15 cellular contexts compared by ENCODE assay signal in genomic region chr16:50280932-50281331, GRCh38. TPM values are rescaled to one million over a fixed set of nuclear protein-coding genes. Genes with fewer than 3 reads are reported as not detected.
A peak's percentile ranks its signal among the peaks of the same experiment; 100 is the strongest.
DNase-seq lines count a peak whose midpoint lies in the region; ATAC-seq and TF ChIP-seq lines count a peak whose summit lies in the region.
"Had no signal": no experiment of that assay in that cellular context is flagged by ENCODE, and none has a peak within 500 bp of the region (broad histone marks: within the 10 kb centered on the region; RNA-seq: fewer than 3 reads in every experiment).

No MANE protein-coding gene starts in this region.

- TF ChIP-seq EP300 in tibial nerve (IDR thresholded peaks at IDR 0.05), result no peak
- TF ChIP-seq EP300 in gastroesophageal sphincter (IDR thresholded peaks at IDR 0.05), result no peak

- H3K4me1 Mint-ChIP-seq in activated naive CD4-positive, alpha-beta T cell treated with anti-CD3 and anti-CD28 coated beads, Interleukin-2, amount 50 U/mL, for 24 hours, result peaks cover 85% of the 10 kb centered on the region
- H3K4me1 Mint-ChIP-seq in activated naive CD4-positive, alpha-beta T cell treated with anti-CD3 and anti-CD28 coated beads for 36 hours (ENCODE audit: low read depth), result peaks cover 94% of the 10 kb centered on the region
- peaks cover 100% of the 10 kb centered on the region for H3K4me1 Mint-ChIP-seq in activated B cell treated with CpG ODN at 0.5 μM for 24 hours

- H3K36me3 Mint-ChIP-seq in activated naive CD4-positive, alpha-beta T cell treated with anti-CD3 and anti-CD28 coated beads, Interleukin-2, amount 50 U/mL, for 24 hours, result peaks cover 2% of the 10 kb centered on the region
- H3K36me3 Mint-ChIP-seq in activated naive CD4-positive, alpha-beta T cell treated with anti-CD3 and anti-CD28 coated beads for 36 hours (ENCODE audit: low read depth), result peaks cover 18% of the 10 kb centered on the region
- peaks cover 12% of the 10 kb centered on the region for H3K36me3 Mint-ChIP-seq in activated B cell treated with CpG ODN at 0.5 μM for 24 hours (ENCODE audit: low read depth)
- H3K36me3 Mint-ChIP-seq: activated naive CD8-positive, alpha-beta T cell had no signal

- H3K4me1 ChIP-seq in lower lobe of right lung (peaks cover 82% of the 10 kb centered on the region), tibial nerve (peaks cover 0 to 45% (median 23%) of the 10 kb centered on the region in 4 donors), gastroesophageal sphincter (peaks cover 0 to 35% (median 14%) of the 10 kb centered on the region in 3 donors)

- H3K27ac ChIP-seq in lower lobe of right lung (peak overlapping the region; percentile 84), tibial nerve (peak overlapping the region in 3 of 4 donors; percentile 67 to 75 (median 71)), gastroesophageal sphincter (peak overlapping the region in 2 of 4 donors; percentile 2 to 60)
- H3K27ac ChIP-seq: epithelial cell of prostate, VCaP had no signal

- intact Hi-C loops in activated naive CD4-positive, alpha-beta T cell treated with anti-CD3 and anti-CD28 coated beads for 36 hours (cut with micrococcal nuclease), result no loop called here
- intact Hi-C loops in activated B cell treated with CpG ODN at 0.5 μM for 24 hours (cut with micrococcal nuclease), result loop anchor here (5.0 kb wide), 2 partner anchors 46 to 401 kb away; partner anchors contain the start of gene SNX20
- intact Hi-C loops in lower lobe of right lung (cut with DNase I), result no loop called here

- H3K27ac Mint-ChIP-seq in activated naive CD4-positive, alpha-beta T cell treated with anti-CD3 and anti-CD28 coated beads, Interleukin-2, amount 50 U/mL, for 24 hours, result no peak overlapping the region
- H3K27ac Mint-ChIP-seq in activated naive CD4-positive, alpha-beta T cell treated with anti-CD3 and anti-CD28 coated beads for 36 hours, result no peak overlapping the region
- H3K27ac Mint-ChIP-seq in activated B cell treated with CpG ODN at 0.5 μM for 24 hours, result peak overlapping the region; percentile 100

- CTCF ChIA-PET in activated naive CD4-positive, alpha-beta T cell treated with anti-CD3 and anti-CD28 coated beads for 36 hours (lab: Charles Lee), result interaction anchor here (1.6 kb wide), 1 partner anchor 33 kb away, joined by 4 read pairs; no protein-coding TSS in a partner anchor
- CTCF ChIA-PET in activated B cell treated with CpG ODN at 0.5 μM for 24 hours (lab: Charles Lee), result no interaction called here

- H3K4me3 Mint-ChIP-seq in activated naive CD4-positive, alpha-beta T cell treated with anti-CD3 and anti-CD28 coated beads, Interleukin-2, amount 50 U/mL, for 24 hours, result peak overlapping the region; percentile 23
- no peak overlapping the region for H3K4me3 Mint-ChIP-seq in activated naive CD4-positive, alpha-beta T cell treated with anti-CD3 and anti-CD28 coated beads for 36 hours
- H3K4me3 Mint-ChIP-seq in activated B cell treated with CpG ODN at 0.5 μM for 24 hours, result peak overlapping the region; percentile 69

- 81 to 94% methylated on average over 5 of the region's 5 CpGs for WGBS in tibial nerve, 2 donors
- 93% methylated on average over 2 of the region's 5 CpGs; no CpG with 5 or more reads in 1 of the 2 donors for WGBS in gastroesophageal sphincter (ENCODE audit: low coverage in 1 of 2), 2 donors

- H3K27me3 ChIP-seq in lower lobe of right lung (ENCODE audit: low read depth) (no peaks in the 10 kb centered on the region), tibial nerve (no peaks in the 10 kb centered on the region), gastroesophageal sphincter (no peaks in the 10 kb centered on the region)

- POLR2A ChIA-PET in activated B cell treated with CpG ODN at 0.5 μM for 24 hours (lab: Charles Lee), result interaction anchor here (1.1 to 16.1 kb wide), 5 partner anchors 12 to 461 kb away, joined by 3 to 244 read pairs (median 3); partner anchors contain the start of genes ADCY7 and CYLD

- H3K36me3 ChIP-seq in lower lobe of right lung (no peaks in the 10 kb centered on the region), tibial nerve (no peaks in the 10 kb centered on the region), gastroesophageal sphincter (no peaks in the 10 kb centered on the region)

- H3K9me3 ChIP-seq in lower lobe of right lung (no peaks in the 10 kb centered on the region), tibial nerve (no peaks in the 10 kb centered on the region), gastroesophageal sphincter (no peaks in the 10 kb centered on the region)

- H3K4me3 ChIP-seq in lower lobe of right lung (peak overlapping the region; percentile 37), tibial nerve (no peak overlapping the region), gastroesophageal sphincter (no peak overlapping the region)

- TF ChIP-seq CTCF in activated B cell treated with CpG ODN at 0.5 μM for 24 hours (IDR thresholded peaks at IDR 0.05), result no peak
- TF ChIP-seq CTCF in lower lobe of right lung (IDR thresholded peaks at IDR 0.05), result no peak
- TF ChIP-seq CTCF in tibial nerve (IDR thresholded peaks at IDR 0.05), result no peak
- TF ChIP-seq CTCF in gastroesophageal sphincter (IDR thresholded peaks at IDR 0.05), result no peak

- ATAC-seq in activated B cell treated with CpG ODN at 0.5 μM for 24 hours (ENCODE audit: low read depth) (no peak), lower lobe of right lung (no peak), gastroesophageal sphincter (no peak)
- ATAC-seq: PC-3 had no signal

- no peaks in the 10 kb centered on the region for H3K27me3 Mint-ChIP-seq in activated naive CD4-positive, alpha-beta T cell treated with anti-CD3 and anti-CD28 coated beads, Interleukin-2, amount 50 U/mL, for 24 hours
- H3K27me3 Mint-ChIP-seq in activated naive CD4-positive, alpha-beta T cell treated with anti-CD3 and anti-CD28 coated beads for 36 hours (ENCODE audit: low read depth), result no peaks in the 10 kb centered on the region
- no peaks in the 10 kb centered on the region for H3K27me3 Mint-ChIP-seq in activated B cell treated with CpG ODN at 0.5 μM for 24 hours
- H3K27me3 Mint-ChIP-seq: activated naive CD8-positive, alpha-beta T cell had no signal

- no peaks in the 10 kb centered on the region for H3K9me3 Mint-ChIP-seq in activated naive CD4-positive, alpha-beta T cell treated with anti-CD3 and anti-CD28 coated beads, Interleukin-2, amount 50 U/mL, for 24 hours
- H3K9me3 Mint-ChIP-seq in activated naive CD4-positive, alpha-beta T cell treated with anti-CD3 and anti-CD28 coated beads for 36 hours, result peaks cover 7% of the 10 kb centered on the region
- peaks cover 4% of the 10 kb centered on the region for H3K9me3 Mint-ChIP-seq in activated B cell treated with CpG ODN at 0.5 μM for 24 hours

- TF ChIP-seq POLR2A in tibial nerve (IDR thresholded peaks at IDR 0.05), result no peak
- TF ChIP-seq POLR2A in gastroesophageal sphincter (IDR thresholded peaks at IDR 0.05), result no peak

- DNase-seq in activated naive CD4-positive, alpha-beta T cell treated with anti-CD3 and anti-CD28 coated beads for 36 hours, result no peak
- no peak for DNase-seq in activated B cell treated with CpG ODN at 0.5 μM for 24 hours
- DNase-seq in lower lobe of right lung, result peak; percentile 37
- DNase-seq in tibial nerve (ENCODE audit: low spot score in 2 of 2), result no peak
- no peak for DNase-seq in LoVo (ENCODE audit: low spot score)
- DNase-seq in stimulated activated CD4-positive, alpha-beta T cell treated with anti-CD3 and anti-CD28 coated beads, Interleukin-2, amount 100 ng/mL, for 48 hours, result no peak
- DNase-seq: glutamatergic neuron; NCI-H1105; PC-3; stimulated activated CD4-positive, alpha-beta T cell treated with anti-CD3 and anti-CD28 coated beads, Interleukin-4, amount 100 ng/mL, for 1 hour had no signal

RNA-seq across cellular contexts. Expression of gene ADCY7, which starts 14.6 kb away (rescaled TPM):
- 10 to 100 TPM; 73.4 to 89.6 TPM for total RNA-seq in activated naive CD4-positive, alpha-beta T cell treated with anti-CD3 and anti-CD28 coated beads for 36 hours
- 109 and 128 TPM in 2 replicates for total RNA-seq in activated B cell treated with CpG ODN at 0.5 μM for 24 hours
- 115 TPM for total RNA-seq in lower lobe of right lung
- 10 to 100 TPM; 40.4 to 50.9 (median 41.2) TPM for total RNA-seq in tibial nerve
- 10 to 100 TPM; 12.7 to 23.5 (median 19.3) TPM for total RNA-seq in gastroesophageal sphincter
